ENCODE assay signal across 18 cellular contexts in the genomic region with DNA sequence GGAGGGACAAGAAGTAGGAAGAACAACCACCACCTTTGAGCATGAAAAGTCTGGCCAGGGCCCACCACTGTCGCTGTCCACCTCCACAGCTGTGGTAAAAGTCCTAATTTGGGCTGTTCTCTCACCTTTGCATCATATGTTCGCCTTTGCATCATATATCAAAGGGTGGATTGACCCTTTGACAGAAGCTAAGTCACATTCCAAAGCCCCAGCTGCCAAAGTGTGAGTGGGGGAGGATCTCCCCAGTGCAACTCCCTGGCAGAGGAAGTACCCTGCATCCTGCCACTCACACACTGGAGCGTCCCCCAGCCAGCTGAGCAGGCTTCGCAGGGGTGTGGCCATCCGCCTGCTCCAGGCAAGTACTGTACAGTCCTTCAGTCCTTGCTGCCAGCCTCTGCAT.
DNase-seq lines count a peak whose midpoint lies in the region; ATAC-seq lines count a peak whose summit lies in the region.
"Had no signal": no experiment of that assay in that cellular context is flagged by ENCODE, and none has a peak within 500 bp of the region (broad histone marks: within the 10 kb centered on the region; RNA-seq: fewer than 3 reads in every experiment).

No MANE protein-coding gene starts in this region.

- DNase-seq in DMS 273 (lab: John Stamatoyannopoulos, UW; ENCODE audit: unreplicated experiment) (peak; percentile 8), DMS 273 treated with DMSO at 0.1 percent for 48 hours (lab: John Stamatoyannopoulos, UW) (no peak), Kasumi-1 (lab: John Stamatoyannopoulos, UW) (peak; percentile 35 to 45), SW480 (ENCODE audit: low spot score) (peak; percentile 49), left kidney (ENCODE audit: low read depth, low spot score) (peak; percentile 88), cortex of kidney (lab: John Stamatoyannopoulos, UW) (no peak)
- no peak for DNase-seq in NK-92 treated with Interleukin-12 subunit alpha and Interleukin-12 subunit beta, amount 100 ng/mL, for 24 hours (lab: John Stamatoyannopoulos, UW)
- DNase-seq: activated CD4-positive, alpha-beta T cell treated with anti-CD3 and anti-CD28 coated beads, Interleukin-2, amount 10 ng/mL, durations not matched to agents 24 days and 14 days; activated T-cell treated with anti-CD3 and anti-CD28 coated beads, Interleukin-2, amount 50 U/mL, for 4 hours; erythroblast; mesenchymal stem cell; NCI-H1694; NCI-H774; stimulated activated naive B cell treated with anti-CD40 and anti-IgM and Interleukin-4, amounts not matched to agents 10 μg/mL and 1 μg/mL and 100 μg/mL, for 72 hours; T-helper 2 cell had no signal

- ATAC-seq in activated CD4-positive, CD25-positive, alpha-beta regulatory T cell treated with anti-CD3 and anti-CD28 coated beads, Interleukin-2, amount 50 U/mL, for 24 hours = no peak
- ATAC-seq: activated naive CD4-positive, alpha-beta T cell treated with anti-CD3 and anti-CD28 coated beads, Interleukin-2, amount 50 U/mL, for 72 hours; activated T-cell treated with anti-CD3 and anti-CD28 coated beads, Interleukin-2, amount 50 U/mL, for 4 hours; natural killer cell treated with Interleukin-12 subunit alpha and Interleukin-12 subunit beta and Interleukin-15 and Interleukin-18, amount 100 ng/mL, for 72 hours; stimulated activated naive B cell treated with anti-CD40 and anti-IgM and Interleukin-4, amounts not matched to agents 10 μg/mL and 1 μg/mL and 100 μg/mL, for 72 hours had no signal

Comparison
In these comparisons a context has a peak if more than half of its experiments do, and no peak if none do; other contexts are left out.
1. DNase-seq: peak in DMS 273 (single experiment), Kasumi-1 (2 of 2), SW480 (single experiment) and left kidney (single experiment); none in DMS 273 treated with DMSO at 0.1 percent for 48 hours (single experiment), NK-92 treated with Interleukin-12 subunit alpha and Interleukin-12 subunit beta, amount 100 ng/mL, for 24 hours (single experiment) and cortex of kidney (single experiment).